ENCODE assay signal across 22 cellular contexts in genomic region chr2:149559341-149560068, GRCh38. TPM values are rescaled to one million over a fixed set of nuclear protein-coding genes. Genes with fewer than 3 reads are reported as not detected.
A peak's percentile ranks its signal among the peaks of the same experiment; 100 is the strongest.
DNase-seq lines count a peak whose midpoint lies in the region; ATAC-seq, FAIRE-seq and TF ChIP-seq lines count a peak whose summit lies in the region.
"Had no signal": no experiment of that assay in that cellular context is flagged by ENCODE, and none has a peak within 500 bp of the region (broad histone marks: within the 10 kb centered on the region; RNA-seq: fewer than 3 reads in every experiment).

No MANE protein-coding gene starts in this region.

- no peak overlapping the region for H3K4me3 Mint-ChIP-seq in activated CD4-positive, alpha-beta T cell treated with anti-CD3 and anti-CD28 coated beads, Interleukin-2, amount 10 ng/mL, durations not matched to agents 7 days and 5 days
- H3K4me3 Mint-ChIP-seq: CD14-positive monocyte had no signal

- in situ Hi-C loops in K562 (cut with MboI): loop anchor here (5.0 to 25.0 kb wide), 2 partner anchors 542 to 897 kb away; no protein-coding TSS in a partner anchor

- no peak overlapping the region; the same call in 1 of the 2 replicates for H3K4me2 ChIP-seq in K562 (ENCODE audit: insufficient read depth, low read length)

- H3K9ac ChIP-seq in K562 (ENCODE audit: insufficient read depth in 1 of 2, low read depth in 2 of 2, low read length in 2 of 2): no peak overlapping the region

- TF ChIP-seq EP300 in K562 (IDR thresholded peaks at IDR 0.05; ENCODE audit: low read length): no peak

- peaks cover 0 to 5% of the 10 kb centered on the region in 2 experiments; a peak in 1 of 5 replicates for H3K27me3 ChIP-seq in K562 (ENCODE audit: control insufficient read depth in 2 of 2, insufficient read depth in 2 of 2, low read length in 2 of 2)
- no peaks in the 10 kb centered on the region for H3K27me3 ChIP-seq in left ventricle myocardium inferior (ENCODE audit: low read depth)
- H3K27me3 ChIP-seq: MG63 had no signal

- H3K9me3 Mint-ChIP-seq in activated CD4-positive, alpha-beta T cell treated with anti-CD3 and anti-CD28 coated beads, Interleukin-2, amount 10 ng/mL, durations not matched to agents 7 days and 5 days: no peaks in the 10 kb centered on the region

- H3K36me3 Mint-ChIP-seq in activated CD4-positive, alpha-beta T cell treated with anti-CD3 and anti-CD28 coated beads, Interleukin-2, amount 10 ng/mL, durations not matched to agents 7 days and 5 days (ENCODE audit: low read depth): no peaks in the 10 kb centered on the region
- H3K36me3 Mint-ChIP-seq: CD14-positive monocyte had no signal

- H3K4me1 ChIP-seq in K562 (replicated peaks in 1 of 2; ENCODE audit: control insufficient read depth in 2 of 2, insufficient read depth in 2 of 2, low read length in 2 of 2): no peaks in the 10 kb centered on the region
- H3K4me1 ChIP-seq in left ventricle myocardium inferior: peaks cover 8% of the 10 kb centered on the region

- H3K79me2 ChIP-seq in K562 (ENCODE audit: control insufficient read depth, insufficient read depth, low read length): no peaks in the 10 kb centered on the region

- H2AFZ ChIP-seq in K562 (ENCODE audit: low read depth, low read length): peak overlapping the region; percentile 26; the same call in 1 of the 2 replicates

- FAIRE-seq in K562 (lab: Jason Lieb, UNC): no peak

- intact Hi-C loops in K562 (cut with micrococcal nuclease): loop anchor here (10.0 kb wide), 3 partner anchors 245 to 915 kb away; partner anchors contain the start of gene EPC2
- intact Hi-C loops in left ventricle myocardium inferior (cut with micrococcal nuclease): loop anchor here (5.0 kb wide), 1 partner anchor 542 kb away; no protein-coding TSS in a partner anchor

- POLR2A ChIA-PET in K562 (lab: Yijun Ruan, JAX): no interaction called here
- POLR2A ChIA-PET in activated CD4-positive, alpha-beta T cell treated with anti-CD3 and anti-CD28 coated beads, Interleukin-2, amount 10 ng/mL, durations not matched to agents 7 days and 5 days (lab: Charles Lee): no interaction called here

- H3K36me3 ChIP-seq in K562 (ENCODE audit: control insufficient read depth, insufficient read depth, low read length) (no peaks in the 10 kb centered on the region), left ventricle myocardium inferior (no peaks in the 10 kb centered on the region)
- H3K36me3 ChIP-seq: MG63 had no signal

- CTCF ChIA-PET in K562 (lab: Yijun Ruan, JAX; ENCODE audit: low intra/inter-chr PET ratio): interaction anchor here (0.7 kb wide), 1 partner anchor 835 kb away, joined by 3 read pairs; no protein-coding TSS in a partner anchor
- CTCF ChIA-PET in activated CD4-positive, alpha-beta T cell treated with anti-CD3 and anti-CD28 coated beads, Interleukin-2, amount 10 ng/mL, durations not matched to agents 7 days and 5 days (lab: Charles Lee): no interaction called here

- no TSS peak for BruUV-seq in K562 (replicated peaks; lab: Mats Ljungman, UMichigan)

- TF ChIP-seq RAD21 in K562 (CRISPR knock-in tag; conservative IDR thresholded peaks at IDR 0.05 in 1 of 2, IDR thresholded peaks at IDR 0.05 in 1 of 2): no peak

- H3K4me1 Mint-ChIP-seq in activated CD4-positive, alpha-beta T cell treated with anti-CD3 and anti-CD28 coated beads, Interleukin-2, amount 10 ng/mL, durations not matched to agents 7 days and 5 days: no peaks in the 10 kb centered on the region
- H3K4me1 Mint-ChIP-seq: CD14-positive monocyte had no signal

- H3K27ac ChIP-seq in K562 (ENCODE audit: extremely low read depth, low read depth, low read length) (no peak overlapping the region), left ventricle myocardium inferior (replicated peaks) (no peak overlapping the region)
- H3K27ac ChIP-seq: HL-60 had no signal

- DNase-seq in NCI-H748 (lab: John Stamatoyannopoulos, UW; ENCODE audit: unreplicated experiment): peak; percentile 35
- DNase-seq in NCI-H748 treated with DMSO at 0.1 percent for 48 hours (lab: John Stamatoyannopoulos, UW): no peak
- peak; percentile 13 to 59 for DNase-seq in NCI-H524 (lab: John Stamatoyannopoulos, UW)
- DNase-seq in K562 (ENCODE audit: extremely low read depth in 1 of 4, low spot score in 3 of 4): no peak
- DNase-seq in retina: peak; percentile 64
- DNase-seq in left ventricle myocardium inferior: no peak
- no peak for DNase-seq in activated CD4-positive, alpha-beta T cell treated with anti-CD3 and anti-CD28 coated beads, Interleukin-2, amount 10 ng/mL, durations not matched to agents 7 days and 5 days
- DNase-seq: 8988T, DMS79, HCEC 1CT, IMR-90, Kasumi-1, MG63, NCI-H1092, NCI-H146, NCI-H2029 treated with DMSO at 0.1 percent for 48 hours, OCI-M1, RPMI8226, SHP77 treated with DMSO at 0.1 percent for 48 hours had no signal

- peaks cover 3% of the 10 kb centered on the region for H3K27me3 Mint-ChIP-seq in activated CD4-positive, alpha-beta T cell treated with anti-CD3 and anti-CD28 coated beads, Interleukin-2, amount 10 ng/mL, durations not matched to agents 7 days and 5 days

- WGBS in K562 (ENCODE audit: insufficient coverage, low coverage, missing lambda C conversion rate): 1% methylated on average over 5 of the region's 5 CpGs

- no peak overlapping the region for H3K27ac Mint-ChIP-seq in activated CD4-positive, alpha-beta T cell treated with anti-CD3 and anti-CD28 coated beads, Interleukin-2, amount 10 ng/mL, durations not matched to agents 7 days and 5 days
- H3K27ac Mint-ChIP-seq: CD14-positive monocyte had no signal

- H4K20me1 ChIP-seq in K562 (replicated peaks; ENCODE audit: control insufficient read depth, insufficient read depth, low read length): no peaks in the 10 kb centered on the region

- no peaks in the 10 kb centered on the region for H3K9me1 ChIP-seq in K562 (ENCODE audit: control insufficient read depth, insufficient read depth, low read length)

- peak; percentile 33 for ATAC-seq in K562
- no peak for ATAC-seq in esophagus mucosa

- no peak for TF ChIP-seq CTCF in K562 (IDR thresholded peaks at IDR 0.05 in 2 of 3, conservative IDR thresholded peaks at IDR 0.05 in 1 of 3; ENCODE audit: insufficient read depth in 2 of 3, low read depth in 1 of 3, low read length in 3 of 3)
- no peak for TF ChIP-seq CTCF in left ventricle myocardium inferior (IDR thresholded peaks at IDR 0.05; ENCODE audit: borderline replicate concordance)

- TF ChIP-seq POLR2A in K562 (conservative IDR thresholded peaks at IDR 0.05): no peak

- H3K9me3 ChIP-seq in K562 (replicated peaks; ENCODE audit: control insufficient read depth, insufficient read depth, low read depth, low read length) (no peaks in the 10 kb centered on the region), left ventricle myocardium inferior (replicated peaks) (no peaks in the 10 kb centered on the region)
- H3K9me3 ChIP-seq: MG63 had no signal

- H3K4me3 ChIP-seq in K562 (no peak overlapping the region), left ventricle myocardium inferior (no peak overlapping the region)
- H3K4me3 ChIP-seq: MG63 had no signal

TF ChIP-seq in K562, 482 proteins besides CTCF, POLR2A, EP300 and RAD21:
- no peak for TF ChIP-seq ZNF184 (CRISPR knock-in tag; IDR thresholded peaks at IDR 0.05)
- TF ChIP-seq TCFL5 (CRISPR knock-in tag; conservative IDR thresholded peaks at IDR 0.05): no peak
- no peak for TF ChIP-seq SNRNP70 (optimal IDR thresholded peaks at IDR 0.05; ENCODE audit: low read depth, low read length)
- TF ChIP-seq ELF4 (CRISPR knock-in tag; IDR thresholded peaks at IDR 0.05): no peak
- TF ChIP-seq SIN3B (IDR thresholded peaks at IDR 0.05; ENCODE audit: low read depth): no peak
- TF ChIP-seq PCBP2 (IDR thresholded peaks at IDR 0.05; ENCODE audit: low read depth, low read length, poor library complexity, severe bottlenecking): no peak
- no peak for TF ChIP-seq SP2 (IDR thresholded peaks at IDR 0.05; ENCODE audit: extremely low read depth, low read depth, low read length, poor library complexity, severe bottlenecking)
- TF ChIP-seq BRD4 (IDR thresholded peaks at IDR 0.05): no peak
- TF ChIP-seq KLF10 (CRISPR knock-in tag; IDR thresholded peaks at IDR 0.05): no peak

RNA-seq across cellular contexts. Expression of gene MMADHC, which starts 28.1 kb away (rescaled TPM):
- total RNA-seq in K562 (2011; cell fraction: chromatin; rRNA removed; ENCODE audit: low replicate concordance): 40.5 and 87.9 TPM in 2 replicates
- total RNA-seq in K562 (2011; cell fraction: nucleolus; rRNA removed): 30.2 and 36.1 TPM in 2 replicates
- 71.1 and 78.1 TPM in 2 replicates for total RNA-seq in K562 (2011; cell fraction: nucleoplasm; rRNA removed)
- total RNA-seq in K562 (2014; rRNA removed) (158 and 187 TPM in 2 replicates), K562 (2014; rRNA removed; fragmentation: Illumina TruSeq; extraction: Trizol) (393 and 449 TPM in 2 replicates), K562 (2015; rRNA removed; fragmentation: Illumina TruSeq; extraction: Trizol) (258 and 284 TPM in 2 replicates), K562 (2021) (237 and 256 TPM in 2 replicates), left ventricle myocardium inferior (109 TPM), esophagus mucosa (86.5 TPM)
- polyA plus RNA-seq in K562 (2011; rRNA removed) (175 and 270 TPM in 2 replicates), K562 (2014; fragmentation: Illumina TruSeq; extraction: Trizol) (271 and 289 TPM in 2 replicates), K562 (2014; fragmentation: Nextera tagmentation; extraction: Ambion mirVana) (100 to 1,000 TPM; 729 to 850 TPM), K562 (2014; rRNA removed) (202 and 223 TPM in 2 replicates)
- 61.6 and 110 TPM in 2 replicates for polyA plus RNA-seq in K562 (2011; cell fraction: cytosol; rRNA removed)
- polyA plus RNA-seq in K562 (2011; cell fraction: nucleus; rRNA removed): 33.5 and 55.7 TPM in 2 replicates
- polyA plus RNA-seq in K562 (2012): 228 and 267 TPM in 2 replicates
- polyA minus RNA-seq in K562 (2011; rRNA and poly(A)+ RNA removed): 309 and 346 TPM in 2 replicates
- 79.4 and 123 TPM in 2 replicates for polyA minus RNA-seq in K562 (2011; cell fraction: cytosol; rRNA and poly(A)+ RNA removed)
- 48.5 and 95.6 TPM in 2 replicates for polyA minus RNA-seq in K562 (2011; cell fraction: nucleus; rRNA and poly(A)+ RNA removed)
- total RNA-seq in activated CD4-positive, alpha-beta T cell treated with anti-CD3 and anti-CD28 coated beads, Interleukin-2, amount 10 ng/mL, durations not matched to agents 7 days and 5 days: 10 to 100 TPM; 92.8 to 94.5 TPM

Comparison
In these comparisons a context has a peak if more than half of its experiments do, and no peak if none do; other contexts are left out.
1. DNase-seq: peak in NCI-H748 (single experiment), NCI-H524 (2 of 2) and retina (single experiment); none in NCI-H748 treated with DMSO at 0.1 percent for 48 hours (single experiment), K562 (0 of 4), left ventricle myocardium inferior (single experiment) and activated CD4-positive, alpha-beta T cell treated with anti-CD3 and anti-CD28 coated beads, Interleukin-2, amount 10 ng/mL, durations not matched to agents 7 days and 5 days (single experiment).